ENCODE assay signal across 1 cellular context in the genomic region with DNA sequence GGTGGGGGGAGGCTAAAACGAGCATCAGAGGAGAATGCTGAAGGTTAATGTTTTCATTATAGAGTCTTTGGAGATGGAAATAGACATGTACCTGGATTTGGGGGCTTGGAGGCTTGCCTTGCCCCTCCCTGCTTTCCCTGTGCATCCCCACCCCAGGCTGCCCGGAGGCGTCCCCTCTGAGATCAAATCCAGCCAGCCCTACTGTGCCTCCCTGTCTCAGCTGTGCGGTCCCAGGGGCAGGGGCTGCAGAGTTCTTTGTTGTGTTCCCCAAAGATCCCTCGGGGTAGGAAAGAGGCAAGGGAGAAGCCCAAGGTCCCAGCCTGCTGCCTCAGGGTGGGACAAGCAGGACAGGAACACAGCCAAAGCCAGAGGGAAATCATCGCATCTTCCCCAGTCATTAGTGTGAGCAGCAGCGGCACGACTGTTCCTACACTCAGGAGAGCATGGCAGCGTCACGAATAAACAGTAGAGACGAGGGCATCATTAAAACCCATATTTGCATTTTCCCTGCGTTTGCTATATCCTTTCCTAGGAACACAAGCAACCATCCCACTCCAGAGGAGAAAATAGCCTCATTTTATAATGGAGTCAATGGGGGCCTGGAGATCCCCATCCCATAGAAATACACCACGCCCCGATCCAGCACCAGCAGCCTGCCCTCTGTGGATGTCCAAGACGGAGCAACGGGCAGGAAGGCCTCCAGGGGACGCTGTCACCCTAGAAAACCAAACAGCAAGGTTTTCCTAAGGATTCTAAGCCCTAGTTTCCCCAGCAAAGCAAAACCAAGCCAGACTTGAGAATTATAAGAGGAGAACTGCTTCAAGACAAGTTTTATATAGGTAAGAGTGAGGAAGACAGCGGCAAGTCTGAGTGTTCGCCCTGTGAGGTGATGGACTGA.
TF ChIP-seq lines count a peak whose summit lies in the region.

No MANE protein-coding gene starts in this region.

TF ChIP-seq in H1, 55 proteins besides CTCF, POLR2A, EP300 and RAD21 (continued from another document):
- TF ChIP-seq PHF8 (conservative IDR thresholded peaks at IDR 0.05; ENCODE audit: low read depth, low read length): no peak
